In the genomic region with DNA sequence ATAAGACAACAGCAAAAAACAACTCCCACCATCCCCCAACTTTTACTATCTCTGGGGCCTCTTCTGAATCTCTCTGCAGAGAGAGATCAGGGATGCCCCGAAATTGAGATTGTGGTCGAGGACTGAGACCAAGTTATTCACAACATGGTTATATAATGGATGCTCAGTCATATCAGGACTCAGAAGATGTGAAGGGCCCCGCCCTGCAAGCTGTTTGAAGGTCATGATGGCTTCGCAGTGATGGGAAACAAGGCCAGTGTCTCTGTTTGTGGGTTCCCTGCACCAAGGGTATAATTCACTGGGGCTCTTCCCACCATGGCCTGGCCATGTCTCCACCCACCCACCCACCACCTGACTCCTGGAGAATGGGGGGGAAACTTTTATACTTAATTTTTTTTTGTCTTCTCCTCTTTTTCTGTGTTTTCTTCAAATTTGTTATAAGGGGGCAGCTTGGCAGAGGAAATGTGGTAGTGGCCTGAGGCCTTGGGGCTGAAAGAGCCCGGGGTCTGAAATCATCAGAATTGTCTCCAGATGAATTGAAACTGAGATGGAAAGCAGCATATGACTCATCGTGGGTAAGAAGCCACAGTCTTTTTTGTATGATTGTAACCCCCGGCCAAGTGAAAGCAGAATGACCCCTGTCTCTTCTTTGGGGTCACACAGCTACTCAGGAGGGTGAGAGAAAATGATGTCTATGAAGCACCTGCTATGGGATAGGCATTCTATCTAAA, we compare ENCODE assay signal across 7 cellular contexts. TPM values are rescaled to one million over a fixed set of nuclear protein-coding genes. Genes with fewer than 3 reads are reported as not detected.
A peak's percentile ranks its signal among the peaks of the same experiment; 100 is the strongest.
DNase-seq lines count a peak whose midpoint lies in the region; ATAC-seq and TF ChIP-seq lines count a peak whose summit lies in the region.

No MANE protein-coding gene starts in this region.

- H3K4me3 ChIP-seq in psoas muscle, result no peak overlapping the region

- H3K4me1 ChIP-seq in psoas muscle, result no peaks in the 10 kb centered on the region

- intact Hi-C loops in activated T-helper 1 cell treated with anti-CD3 and anti-CD28 coated beads, Interleukin-12 subunit alpha, Interleukin-12 subunit beta, Interleukin-2, Interleukin-4 antibody, amounts not matched to agents 30 ng/mL and 10 ng/mL and 1 ng/mL, durations not matched to agents 14 hours and 24 hours and 36 hours (cut with micrococcal nuclease), result loop anchor here (1.0 to 10.0 kb wide), 4 partner anchors 110 to 1182 kb away; a partner anchor contains a TSS
- intact Hi-C loops in psoas muscle (cut with DNase I), result no loop called here

- no peaks in the 10 kb centered on the region for H3K27me3 Mint-ChIP-seq in activated T-helper 1 cell treated with anti-CD3 and anti-CD28 coated beads, Interleukin-12 subunit alpha, Interleukin-12 subunit beta, Interleukin-2, Interleukin-4 antibody, amounts not matched to agents 30 ng/mL and 10 ng/mL and 1 ng/mL, durations not matched to agents 14 hours and 24 hours and 36 hours (ENCODE audit: insufficient read depth)

- peak overlapping the region; percentile 95 for H3K27ac Mint-ChIP-seq in activated T-helper 1 cell treated with anti-CD3 and anti-CD28 coated beads, Interleukin-12 subunit alpha, Interleukin-12 subunit beta, Interleukin-2, Interleukin-4 antibody, amounts not matched to agents 30 ng/mL and 10 ng/mL and 1 ng/mL, durations not matched to agents 14 hours and 24 hours and 36 hours

- H3K27me3 ChIP-seq in psoas muscle (ENCODE audit: insufficient read depth in 3 of 3, low read length in 2 of 3), result no peaks in the 10 kb centered on the region

- H3K4me1 Mint-ChIP-seq in activated T-helper 1 cell treated with anti-CD3 and anti-CD28 coated beads, Interleukin-12 subunit alpha, Interleukin-12 subunit beta, Interleukin-2, Interleukin-4 antibody, amounts not matched to agents 30 ng/mL and 10 ng/mL and 1 ng/mL, durations not matched to agents 14 hours and 24 hours and 36 hours (ENCODE audit: low read depth), result peaks cover 92% of the 10 kb centered on the region

- H3K27ac ChIP-seq in psoas muscle, result no peak overlapping the region

- no peak for TF ChIP-seq CTCF in psoas muscle (IDR thresholded peaks at IDR 0.05)

- H3K36me3 ChIP-seq in psoas muscle (ENCODE audit: insufficient read depth in 1 of 2, low read depth in 1 of 2), result no peaks in the 10 kb centered on the region

- no peaks in the 10 kb centered on the region for H3K9me3 ChIP-seq in psoas muscle

- peak; percentile 80 for DNase-seq in activated T-helper 1 cell treated with anti-CD3 and anti-CD28 coated beads, Interleukin-12 subunit alpha, Interleukin-12 subunit beta, Interleukin-2, Interleukin-4 antibody, amounts not matched to agents 30 ng/mL and 10 ng/mL and 1 ng/mL, durations not matched to agents 14 hours and 24 hours and 36 hours (ENCODE audit: low spot score)
- peak; percentile 51 for DNase-seq in stimulated activated CD8-positive, alpha-beta memory T cell treated with anti-CD3 and anti-CD28 coated beads, Interleukin-4, amount 100 ng/mL, for 24 hours (ENCODE audit: low read depth)
- DNase-seq in psoas muscle (no peak), SIG-M5 treated with dmso at 0.1 percent for 504 hours (lab: John Stamatoyannopoulos, UW; ENCODE audit: unreplicated experiment) (no peak), NCI-H345 (lab: John Stamatoyannopoulos, UW) (no peak)

- H3K9me3 Mint-ChIP-seq in activated T-helper 1 cell treated with anti-CD3 and anti-CD28 coated beads, Interleukin-12 subunit alpha, Interleukin-12 subunit beta, Interleukin-2, Interleukin-4 antibody, amounts not matched to agents 30 ng/mL and 10 ng/mL and 1 ng/mL, durations not matched to agents 14 hours and 24 hours and 36 hours, result peaks cover 3% of the 10 kb centered on the region

- ATAC-seq in GM19397 (IDR thresholded peaks at IDR 0.05; ENCODE audit: unreplicated experiment) (peak; percentile 56), HG03135 (IDR thresholded peaks at IDR 0.05; ENCODE audit: unreplicated experiment) (peak; percentile 69), psoas muscle (no peak)

- WGBS in psoas muscle, 3 donors, result 80 to 87% (median 86%) methylated on average over 7 of the region's 7 CpGs

- H3K4me3 Mint-ChIP-seq in activated T-helper 1 cell treated with anti-CD3 and anti-CD28 coated beads, Interleukin-12 subunit alpha, Interleukin-12 subunit beta, Interleukin-2, Interleukin-4 antibody, amounts not matched to agents 30 ng/mL and 10 ng/mL and 1 ng/mL, durations not matched to agents 14 hours and 24 hours and 36 hours, result peak overlapping the region; percentile 46

- peaks cover 15% of the 10 kb centered on the region for H3K36me3 Mint-ChIP-seq in activated T-helper 1 cell treated with anti-CD3 and anti-CD28 coated beads, Interleukin-12 subunit alpha, Interleukin-12 subunit beta, Interleukin-2, Interleukin-4 antibody, amounts not matched to agents 30 ng/mL and 10 ng/mL and 1 ng/mL, durations not matched to agents 14 hours and 24 hours and 36 hours (ENCODE audit: low read depth)

RNA-seq across cellular contexts. Expression of a gene that starts 15.0 kb away (rescaled TPM):
- total RNA-seq in activated T-helper 1 cell treated with anti-CD3 and anti-CD28 coated beads, Interleukin-12 subunit alpha, Interleukin-12 subunit beta, Interleukin-2, Interleukin-4 antibody, amounts not matched to agents 30 ng/mL and 10 ng/mL and 1 ng/mL, durations not matched to agents 14 hours and 24 hours and 36 hours, result 1.0 and 1.2 TPM in 2 replicates
- not detected for total RNA-seq in psoas muscle
- polyA plus RNA-seq in psoas muscle, result not detected

RNA-seq across cellular contexts. Expression of a gene that starts 39.4 kb away (rescaled TPM):
- not detected in 2 replicates for total RNA-seq in activated T-helper 1 cell treated with anti-CD3 and anti-CD28 coated beads, Interleukin-12 subunit alpha, Interleukin-12 subunit beta, Interleukin-2, Interleukin-4 antibody, amounts not matched to agents 30 ng/mL and 10 ng/mL and 1 ng/mL, durations not matched to agents 14 hours and 24 hours and 36 hours
- not detected for total RNA-seq in psoas muscle
- not detected for polyA plus RNA-seq in psoas muscle

Comparison
In these comparisons a context has a peak if more than half of its experiments do, and no peak if none do; other contexts are left out.
1. ATAC-seq: peak in GM19397 (single experiment) and HG03135 (single experiment); none in psoas muscle (0 of 4).
2. DNase-seq: peak in activated T-helper 1 cell treated with anti-CD3 and anti-CD28 coated beads, Interleukin-12 subunit alpha, Interleukin-12 subunit beta, Interleukin-2, Interleukin-4 antibody, amounts not matched to agents 30 ng/mL and 10 ng/mL and 1 ng/mL, durations not matched to agents 14 hours and 24 hours and 36 hours (single experiment) and stimulated activated CD8-positive, alpha-beta memory T cell treated with anti-CD3 and anti-CD28 coated beads, Interleukin-4, amount 100 ng/mL, for 24 hours (single experiment); none in psoas muscle (0 of 2), SIG-M5 treated with dmso at 0.1 percent for 504 hours (single experiment) and NCI-H345 (single experiment).